ENCODE assay signal across 16 cellular contexts in genomic region chr9:8780386-8780785, GRCh38.
A peak's percentile ranks its signal among the peaks of the same experiment; 100 is the strongest.
DNase-seq lines count a peak whose midpoint lies in the region; ATAC-seq and TF ChIP-seq lines count a peak whose summit lies in the region.
"Had no signal": no experiment of that assay in that cellular context is flagged by ENCODE, and none has a peak within 500 bp of the region (broad histone marks: within the 10 kb centered on the region; RNA-seq: fewer than 3 reads in every experiment).

No MANE protein-coding gene starts in this region.

- H3K4me1 ChIP-seq in GM23338 (ENCODE audit: insufficient read depth) (peaks cover 12% of the 10 kb centered on the region; the same call in 1 of the 2 replicates), mesodermal cell (ENCODE audit: control insufficient read depth, insufficient read depth, low read length, poor library complexity, severe bottlenecking) (peaks cover 17% of the 10 kb centered on the region)

- no peak overlapping the region for H2AFZ ChIP-seq in GM23338

- H3F3A ChIP-seq in GM23338 (replicated peaks; ENCODE audit: low read depth): no peaks in the 10 kb centered on the region

- no peak for TF ChIP-seq CTCF in GM23338 (conservative IDR thresholded peaks at IDR 0.05; ENCODE audit: low read depth in 2 of 2)

- peak overlapping the region; percentile 47; the same call in 1 of the 2 replicates for H3K27ac Mint-ChIP-seq in GM23338
- H3K27ac Mint-ChIP-seq: B cell; CD8-positive, alpha-beta T cell; IgD-negative memory B cell had no signal

- H3K79me2 ChIP-seq in GM23338 (replicated peaks; ENCODE audit: insufficient read depth): 0 out of 2 replicates have a peak, but pooled peaks cover 3% of the 10 kb centered on the region

- WGBS in mesodermal cell (ENCODE audit: insufficient coverage in 2 of 2), 2 experiments: 83 to 94% methylated on average over 2 to 3 of the region's 3 CpGs

- H3K4me3 Mint-ChIP-seq in GM23338: no peak overlapping the region
- H3K4me3 Mint-ChIP-seq: B cell; CD8-positive, alpha-beta T cell; IgD-negative memory B cell had no signal

- H3K27ac ChIP-seq in GM23338 (ENCODE audit: low read depth): no peak overlapping the region
- peak overlapping the region; percentile 17 for H3K27ac ChIP-seq in mesodermal cell (ENCODE audit: low read depth, low read length, severe bottlenecking)
- peak overlapping the region; percentile 45 for H3K27ac ChIP-seq in temporal lobe (ENCODE audit: low read depth, low read length)
- H3K27ac ChIP-seq: BLaER1 treated with 17β-estradiol and CSF1 and Interleukin-3, amounts not matched to agents 10 nM and 100 nM had no signal

- H3K4me1 Mint-ChIP-seq in GM23338: peaks cover 38% of the 10 kb centered on the region
- H3K4me1 Mint-ChIP-seq: B cell, IgD-negative memory B cell had no signal

- H3K36me3 ChIP-seq in GM23338 (ENCODE audit: insufficient read depth) (no peaks in the 10 kb centered on the region), mesodermal cell (ENCODE audit: control insufficient read depth, insufficient read depth, low read length) (no peaks in the 10 kb centered on the region)
- H3K36me3 ChIP-seq: BLaER1 treated with 17β-estradiol and CSF1 and Interleukin-3, amounts not matched to agents 10 nM and 100 nM had no signal

- H3K4me2 ChIP-seq in GM23338: no peak overlapping the region
- H3K4me2 ChIP-seq: BLaER1 treated with 17β-estradiol and CSF1 and Interleukin-3, amounts not matched to agents 10 nM and 100 nM had no signal

- no peaks in the 10 kb centered on the region for H4K20me1 ChIP-seq in GM23338 (replicated peaks; ENCODE audit: insufficient read depth)
- H4K20me1 ChIP-seq: BLaER1 treated with 17β-estradiol and CSF1 and Interleukin-3, amounts not matched to agents 10 nM and 100 nM had no signal

- no peaks in the 10 kb centered on the region for H3K9me3 ChIP-seq in mesodermal cell (ENCODE audit: control insufficient read depth, low read length)
- H3K9me3 ChIP-seq: BLaER1 treated with 17β-estradiol and CSF1 and Interleukin-3, amounts not matched to agents 10 nM and 100 nM had no signal

- DNase-seq in GM23338 (ENCODE audit: low spot score) (no peak), cerebellar cortex (ENCODE audit: low spot score) (peak; percentile 64), NCI-H1105 (lab: John Stamatoyannopoulos, UW) (no peak), NOMO-1 (lab: John Stamatoyannopoulos, UW; ENCODE audit: unreplicated experiment in 2 of 2) (no peak), amygdala (lab: John Stamatoyannopoulos, UW) (no peak)
- DNase-seq: Calu3; CD8-positive, alpha-beta T cell; DMS79 treated with DMSO at 0.1 percent for 48 hours; HCEC 1CT had no signal

- ATAC-seq in GM23338: no peak
- ATAC-seq: CD8-positive, alpha-beta T cell; GM12878; HepG2 had no signal

- H3K27me3 Mint-ChIP-seq in GM23338 (ENCODE audit: insufficient read depth, low read depth, poor library complexity): peaks cover 2% of the 10 kb centered on the region
- H3K27me3 Mint-ChIP-seq: B cell, IgD-negative memory B cell had no signal

- no peak overlapping the region for H3K4me3 ChIP-seq in GM23338
- H3K4me3 ChIP-seq in mesodermal cell (ENCODE audit: extremely low read depth, insufficient read depth, low read length, poor library complexity, severe bottlenecking): no peak overlapping the region
- H3K4me3 ChIP-seq: BLaER1 treated with 17β-estradiol and CSF1 and Interleukin-3, amounts not matched to agents 10 nM and 100 nM; GM12878 had no signal

- H3K9me3 Mint-ChIP-seq in GM23338: no peaks in the 10 kb centered on the region
- H3K9me3 Mint-ChIP-seq: CD8-positive, alpha-beta T cell; IgD-negative memory B cell had no signal

- H3K9me2 ChIP-seq in GM23338 (ENCODE audit: insufficient read depth): no peaks in the 10 kb centered on the region

- no peaks in the 10 kb centered on the region for H3K27me3 ChIP-seq in GM23338 (ENCODE audit: insufficient read depth)
- H3K27me3 ChIP-seq: BLaER1 treated with 17β-estradiol and CSF1 and Interleukin-3, amounts not matched to agents 10 nM and 100 nM had no signal

- no peaks in the 10 kb centered on the region for H3K36me3 Mint-ChIP-seq in GM23338 (ENCODE audit: low read depth)
- H3K36me3 Mint-ChIP-seq: CD8-positive, alpha-beta T cell; IgD-negative memory B cell had no signal

TF ChIP-seq in GM23338, 12 proteins besides CTCF, POLR2A, EP300 and RAD21 (continues in another document):
- TF ChIP-seq, protein P1, sequence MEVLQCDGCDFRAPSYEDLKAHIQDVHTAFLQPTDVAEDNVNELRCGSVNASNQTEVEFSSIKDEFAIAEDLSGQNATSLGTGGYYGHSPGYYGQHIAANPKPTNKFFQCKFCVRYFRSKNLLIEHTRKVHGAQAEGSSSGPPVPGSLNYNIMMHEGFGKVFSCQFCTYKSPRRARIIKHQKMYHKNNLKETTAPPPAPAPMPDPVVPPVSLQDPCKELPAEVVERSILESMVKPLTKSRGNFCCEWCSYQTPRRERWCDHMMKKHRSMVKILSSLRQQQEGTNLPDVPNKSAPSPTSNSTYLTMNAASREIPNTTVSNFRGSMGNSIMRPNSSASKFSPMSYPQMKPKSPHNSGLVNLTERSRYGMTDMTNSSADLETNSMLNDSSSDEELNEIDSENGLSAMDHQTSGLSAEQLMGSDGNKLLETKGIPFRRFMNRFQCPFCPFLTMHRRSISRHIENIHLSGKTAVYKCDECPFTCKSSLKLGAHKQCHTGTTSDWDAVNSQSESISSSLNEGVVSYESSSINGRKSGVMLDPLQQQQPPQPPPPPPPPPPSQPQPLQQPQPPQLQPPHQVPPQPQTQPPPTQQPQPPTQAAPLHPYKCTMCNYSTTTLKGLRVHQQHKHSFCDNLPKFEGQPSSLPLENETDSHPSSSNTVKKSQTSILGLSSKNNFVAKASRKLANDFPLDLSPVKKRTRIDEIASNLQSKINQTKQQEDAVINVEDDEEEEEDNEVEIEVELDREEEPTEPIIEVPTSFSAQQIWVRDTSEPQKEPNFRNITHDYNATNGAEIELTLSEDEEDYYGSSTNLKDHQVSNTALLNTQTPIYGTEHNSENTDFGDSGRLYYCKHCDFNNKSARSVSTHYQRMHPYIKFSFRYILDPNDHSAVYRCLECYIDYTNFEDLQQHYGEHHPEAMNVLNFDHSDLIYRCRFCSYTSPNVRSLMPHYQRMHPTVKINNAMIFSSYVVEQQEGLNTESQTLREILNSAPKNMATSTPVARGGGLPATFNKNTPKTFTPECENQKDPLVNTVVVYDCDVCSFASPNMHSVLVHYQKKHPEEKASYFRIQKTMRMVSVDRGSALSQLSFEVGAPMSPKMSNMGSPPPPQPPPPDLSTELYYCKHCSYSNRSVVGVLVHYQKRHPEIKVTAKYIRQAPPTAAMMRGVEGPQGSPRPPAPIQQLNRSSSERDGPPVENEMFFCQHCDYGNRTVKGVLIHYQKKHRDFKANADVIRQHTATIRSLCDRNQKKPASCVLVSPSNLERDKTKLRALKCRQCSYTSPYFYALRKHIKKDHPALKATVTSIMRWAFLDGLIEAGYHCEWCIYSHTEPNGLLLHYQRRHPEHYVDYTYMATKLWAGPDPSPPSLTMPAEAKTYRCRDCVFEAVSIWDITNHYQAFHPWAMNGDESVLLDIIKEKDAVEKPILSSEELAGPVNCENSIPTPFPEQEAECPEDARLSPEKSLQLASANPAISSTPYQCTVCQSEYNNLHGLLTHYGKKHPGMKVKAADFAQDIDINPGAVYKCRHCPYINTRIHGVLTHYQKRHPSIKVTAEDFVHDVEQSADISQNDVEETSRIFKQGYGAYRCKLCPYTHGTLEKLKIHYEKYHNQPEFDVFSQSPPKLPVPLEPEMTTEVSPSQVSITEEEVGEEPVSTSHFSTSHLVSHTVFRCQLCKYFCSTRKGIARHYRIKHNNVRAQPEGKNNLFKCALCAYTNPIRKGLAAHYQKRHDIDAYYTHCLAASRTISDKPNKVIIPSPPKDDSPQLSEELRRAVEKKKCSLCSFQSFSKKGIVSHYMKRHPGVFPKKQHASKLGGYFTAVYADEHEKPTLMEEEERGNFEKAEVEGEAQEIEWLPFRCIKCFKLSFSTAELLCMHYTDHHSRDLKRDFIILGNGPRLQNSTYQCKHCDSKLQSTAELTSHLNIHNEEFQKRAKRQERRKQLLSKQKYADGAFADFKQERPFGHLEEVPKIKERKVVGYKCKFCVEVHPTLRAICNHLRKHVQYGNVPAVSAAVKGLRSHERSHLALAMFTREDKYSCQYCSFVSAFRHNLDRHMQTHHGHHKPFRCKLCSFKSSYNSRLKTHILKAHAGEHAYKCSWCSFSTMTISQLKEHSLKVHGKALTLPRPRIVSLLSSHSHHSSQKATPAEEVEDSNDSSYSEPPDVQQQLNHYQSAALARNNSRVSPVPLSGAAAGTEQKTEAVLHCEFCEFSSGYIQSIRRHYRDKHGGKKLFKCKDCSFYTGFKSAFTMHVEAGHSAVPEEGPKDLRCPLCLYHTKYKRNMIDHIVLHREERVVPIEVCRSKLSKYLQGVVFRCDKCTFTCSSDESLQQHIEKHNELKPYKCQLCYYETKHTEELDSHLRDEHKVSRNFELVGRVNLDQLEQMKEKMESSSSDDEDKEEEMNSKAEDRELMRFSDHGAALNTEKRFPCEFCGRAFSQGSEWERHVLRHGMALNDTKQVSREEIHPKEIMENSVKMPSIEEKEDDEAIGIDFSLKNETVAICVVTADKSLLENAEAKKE (CRISPR knock-in tag; IDR thresholded peaks at IDR 0.05): no peak
- TF ChIP-seq ZNF331 (CRISPR knock-in tag; IDR thresholded peaks at IDR 0.05; ENCODE audit: low read depth) (no peak), EZH2phosphoT487 (IDR thresholded peaks at IDR 0.05; ENCODE audit: unreplicated experiment) (no peak), NANOG (IDR thresholded peaks at IDR 0.05; ENCODE audit: borderline replicate concordance) (no peak)
